Comparison of ENCODE assay signal across 1 cellular context in genomic region chr6:37170273-37171140, GRCh38.
A peak's percentile ranks its signal among the peaks of the same experiment; 100 is the strongest.
TF ChIP-seq lines count a peak whose summit lies in the region.

No MANE protein-coding gene starts in this region.

TF ChIP-seq in HepG2, 621 proteins besides CTCF, POLR2A, EP300 and RAD21 (continued from another document and continues in another):
- peak; percentile 35; the same call in 1 of the 2 replicates for TF ChIP-seq ZNF550 (CRISPR knock-in tag; IDR thresholded peaks at IDR 0.05; ENCODE audit: borderline replicate concordance)
- TF ChIP-seq ZNF841 (CRISPR knock-in tag; IDR thresholded peaks at IDR 0.05; ENCODE audit: borderline replicate concordance), result peak; percentile 32; the same call in 1 of the 2 replicates
- peak; percentile 98 for TF ChIP-seq ZC3H13 (CRISPR knock-in tag; IDR thresholded peaks at IDR 0.05)
- TF ChIP-seq ZNF549 (CRISPR knock-in tag; IDR thresholded peaks at IDR 0.05), result peak; percentile 38; the same call in 1 of the 2 replicates
- peak; percentile 43; the same call in 1 of the 2 replicates for TF ChIP-seq ZNF142 (CRISPR knock-in tag; IDR thresholded peaks at IDR 0.05)
- TF ChIP-seq, protein P1, sequence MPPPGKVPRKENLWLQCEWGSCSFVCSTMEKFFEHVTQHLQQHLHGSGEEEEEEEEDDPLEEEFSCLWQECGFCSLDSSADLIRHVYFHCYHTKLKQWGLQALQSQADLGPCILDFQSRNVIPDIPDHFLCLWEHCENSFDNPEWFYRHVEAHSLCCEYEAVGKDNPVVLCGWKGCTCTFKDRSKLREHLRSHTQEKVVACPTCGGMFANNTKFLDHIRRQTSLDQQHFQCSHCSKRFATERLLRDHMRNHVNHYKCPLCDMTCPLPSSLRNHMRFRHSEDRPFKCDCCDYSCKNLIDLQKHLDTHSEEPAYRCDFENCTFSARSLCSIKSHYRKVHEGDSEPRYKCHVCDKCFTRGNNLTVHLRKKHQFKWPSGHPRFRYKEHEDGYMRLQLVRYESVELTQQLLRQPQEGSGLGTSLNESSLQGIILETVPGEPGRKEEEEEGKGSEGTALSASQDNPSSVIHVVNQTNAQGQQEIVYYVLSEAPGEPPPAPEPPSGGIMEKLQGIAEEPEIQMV (CRISPR knock-in tag; IDR thresholded peaks at IDR 0.05; ENCODE audit: low read depth), result 0 out of 2 replicates have a peak, but pooled peaks have one; percentile 30
- TF ChIP-seq ZSCAN21 (CRISPR knock-in tag; IDR thresholded peaks at IDR 0.05; ENCODE audit: borderline replicate concordance), result peak; percentile 64; the same call in 1 of the 2 replicates
- TF ChIP-seq ZNF414 (CRISPR knock-in tag; IDR thresholded peaks at IDR 0.05), result peak; percentile 88; the same call in 1 of the 2 replicates
- TF ChIP-seq KDM4B (CRISPR knock-in tag; IDR thresholded peaks at IDR 0.05), result peak; percentile 31; the same call in 1 of the 2 replicates
- peak; percentile 19; the same call in 1 of the 2 replicates for TF ChIP-seq HOXA7 (CRISPR knock-in tag; IDR thresholded peaks at IDR 0.05)
- peak; percentile 72; the same call in 1 of the 2 replicates for TF ChIP-seq ZSCAN20 (CRISPR knock-in tag; IDR thresholded peaks at IDR 0.05; ENCODE audit: borderline replicate concordance)
- TF ChIP-seq MEIS2 (CRISPR knock-in tag; IDR thresholded peaks at IDR 0.05), result peak; percentile 62
- TF ChIP-seq, protein P2, sequence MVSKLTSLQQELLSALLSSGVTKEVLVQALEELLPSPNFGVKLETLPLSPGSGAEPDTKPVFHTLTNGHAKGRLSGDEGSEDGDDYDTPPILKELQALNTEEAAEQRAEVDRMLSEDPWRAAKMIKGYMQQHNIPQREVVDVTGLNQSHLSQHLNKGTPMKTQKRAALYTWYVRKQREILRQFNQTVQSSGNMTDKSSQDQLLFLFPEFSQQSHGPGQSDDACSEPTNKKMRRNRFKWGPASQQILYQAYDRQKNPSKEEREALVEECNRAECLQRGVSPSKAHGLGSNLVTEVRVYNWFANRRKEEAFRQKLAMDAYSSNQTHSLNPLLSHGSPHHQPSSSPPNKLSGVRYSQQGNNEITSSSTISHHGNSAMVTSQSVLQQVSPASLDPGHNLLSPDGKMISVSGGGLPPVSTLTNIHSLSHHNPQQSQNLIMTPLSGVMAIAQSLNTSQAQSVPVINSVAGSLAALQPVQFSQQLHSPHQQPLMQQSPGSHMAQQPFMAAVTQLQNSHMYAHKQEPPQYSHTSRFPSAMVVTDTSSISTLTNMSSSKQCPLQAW (CRISPR knock-in tag; IDR thresholded peaks at IDR 0.05), result 0 out of 2 replicates have a peak, but pooled peaks have one; percentile 34
- TF ChIP-seq ATF5 (CRISPR knock-in tag; IDR thresholded peaks at IDR 0.05; ENCODE audit: low read depth), result peak; percentile 84; the same call in 1 of the 2 replicates
- no peak for TF ChIP-seq NFE2 (CRISPR knock-in tag; IDR thresholded peaks at IDR 0.05)
- peak; percentile 91 for TF ChIP-seq ZNF879 (CRISPR knock-in tag; IDR thresholded peaks at IDR 0.05)
- 0 out of 2 replicates have a peak, but pooled peaks have one; percentile 13 for TF ChIP-seq HMG20A (CRISPR knock-in tag; IDR thresholded peaks at IDR 0.05; ENCODE audit: borderline replicate concordance)
- TF ChIP-seq, protein P3, sequence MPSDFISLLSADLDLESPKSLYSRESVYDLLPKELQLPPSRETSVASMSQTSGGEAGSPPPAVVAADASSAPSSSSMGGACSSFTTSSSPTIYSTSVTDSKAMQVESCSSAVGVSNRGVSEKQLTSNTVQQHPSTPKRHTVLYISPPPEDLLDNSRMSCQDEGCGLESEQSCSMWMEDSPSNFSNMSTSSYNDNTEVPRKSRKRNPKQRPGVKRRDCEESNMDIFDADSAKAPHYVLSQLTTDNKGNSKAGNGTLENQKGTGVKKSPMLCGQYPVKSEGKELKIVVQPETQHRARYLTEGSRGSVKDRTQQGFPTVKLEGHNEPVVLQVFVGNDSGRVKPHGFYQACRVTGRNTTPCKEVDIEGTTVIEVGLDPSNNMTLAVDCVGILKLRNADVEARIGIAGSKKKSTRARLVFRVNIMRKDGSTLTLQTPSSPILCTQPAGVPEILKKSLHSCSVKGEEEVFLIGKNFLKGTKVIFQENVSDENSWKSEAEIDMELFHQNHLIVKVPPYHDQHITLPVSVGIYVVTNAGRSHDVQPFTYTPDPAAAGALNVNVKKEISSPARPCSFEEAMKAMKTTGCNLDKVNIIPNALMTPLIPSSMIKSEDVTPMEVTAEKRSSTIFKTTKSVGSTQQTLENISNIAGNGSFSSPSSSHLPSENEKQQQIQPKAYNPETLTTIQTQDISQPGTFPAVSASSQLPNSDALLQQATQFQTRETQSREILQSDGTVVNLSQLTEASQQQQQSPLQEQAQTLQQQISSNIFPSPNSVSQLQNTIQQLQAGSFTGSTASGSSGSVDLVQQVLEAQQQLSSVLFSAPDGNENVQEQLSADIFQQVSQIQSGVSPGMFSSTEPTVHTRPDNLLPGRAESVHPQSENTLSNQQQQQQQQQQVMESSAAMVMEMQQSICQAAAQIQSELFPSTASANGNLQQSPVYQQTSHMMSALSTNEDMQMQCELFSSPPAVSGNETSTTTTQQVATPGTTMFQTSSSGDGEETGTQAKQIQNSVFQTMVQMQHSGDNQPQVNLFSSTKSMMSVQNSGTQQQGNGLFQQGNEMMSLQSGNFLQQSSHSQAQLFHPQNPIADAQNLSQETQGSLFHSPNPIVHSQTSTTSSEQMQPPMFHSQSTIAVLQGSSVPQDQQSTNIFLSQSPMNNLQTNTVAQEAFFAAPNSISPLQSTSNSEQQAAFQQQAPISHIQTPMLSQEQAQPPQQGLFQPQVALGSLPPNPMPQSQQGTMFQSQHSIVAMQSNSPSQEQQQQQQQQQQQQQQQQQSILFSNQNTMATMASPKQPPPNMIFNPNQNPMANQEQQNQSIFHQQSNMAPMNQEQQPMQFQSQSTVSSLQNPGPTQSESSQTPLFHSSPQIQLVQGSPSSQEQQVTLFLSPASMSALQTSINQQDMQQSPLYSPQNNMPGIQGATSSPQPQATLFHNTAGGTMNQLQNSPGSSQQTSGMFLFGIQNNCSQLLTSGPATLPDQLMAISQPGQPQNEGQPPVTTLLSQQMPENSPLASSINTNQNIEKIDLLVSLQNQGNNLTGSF (CRISPR knock-in tag; IDR thresholded peaks at IDR 0.05), result no peak; the same call in 1 of the 2 replicates
- peak; percentile 57 for TF ChIP-seq HES4 (CRISPR knock-in tag; IDR thresholded peaks at IDR 0.05; ENCODE audit: borderline replicate concordance)
- TF ChIP-seq CENPT (CRISPR knock-in tag; IDR thresholded peaks at IDR 0.05; ENCODE audit: low read depth), result peak; percentile 62; the same call in 1 of the 2 replicates
- 0 out of 2 replicates have a peak, but pooled peaks have one; percentile 35 for TF ChIP-seq ZNF839 (CRISPR knock-in tag; IDR thresholded peaks at IDR 0.05; ENCODE audit: borderline replicate concordance)
- TF ChIP-seq ZNF780A (CRISPR knock-in tag; IDR thresholded peaks at IDR 0.05), result 0 out of 2 replicates have a peak, but pooled peaks have one; percentile 50
- TF ChIP-seq KDM5A (IDR thresholded peaks at IDR 0.05; ENCODE audit: borderline replicate concordance, low read length), result peak; percentile 59; the same call in 1 of the 2 replicates
- TF ChIP-seq, protein P4, sequence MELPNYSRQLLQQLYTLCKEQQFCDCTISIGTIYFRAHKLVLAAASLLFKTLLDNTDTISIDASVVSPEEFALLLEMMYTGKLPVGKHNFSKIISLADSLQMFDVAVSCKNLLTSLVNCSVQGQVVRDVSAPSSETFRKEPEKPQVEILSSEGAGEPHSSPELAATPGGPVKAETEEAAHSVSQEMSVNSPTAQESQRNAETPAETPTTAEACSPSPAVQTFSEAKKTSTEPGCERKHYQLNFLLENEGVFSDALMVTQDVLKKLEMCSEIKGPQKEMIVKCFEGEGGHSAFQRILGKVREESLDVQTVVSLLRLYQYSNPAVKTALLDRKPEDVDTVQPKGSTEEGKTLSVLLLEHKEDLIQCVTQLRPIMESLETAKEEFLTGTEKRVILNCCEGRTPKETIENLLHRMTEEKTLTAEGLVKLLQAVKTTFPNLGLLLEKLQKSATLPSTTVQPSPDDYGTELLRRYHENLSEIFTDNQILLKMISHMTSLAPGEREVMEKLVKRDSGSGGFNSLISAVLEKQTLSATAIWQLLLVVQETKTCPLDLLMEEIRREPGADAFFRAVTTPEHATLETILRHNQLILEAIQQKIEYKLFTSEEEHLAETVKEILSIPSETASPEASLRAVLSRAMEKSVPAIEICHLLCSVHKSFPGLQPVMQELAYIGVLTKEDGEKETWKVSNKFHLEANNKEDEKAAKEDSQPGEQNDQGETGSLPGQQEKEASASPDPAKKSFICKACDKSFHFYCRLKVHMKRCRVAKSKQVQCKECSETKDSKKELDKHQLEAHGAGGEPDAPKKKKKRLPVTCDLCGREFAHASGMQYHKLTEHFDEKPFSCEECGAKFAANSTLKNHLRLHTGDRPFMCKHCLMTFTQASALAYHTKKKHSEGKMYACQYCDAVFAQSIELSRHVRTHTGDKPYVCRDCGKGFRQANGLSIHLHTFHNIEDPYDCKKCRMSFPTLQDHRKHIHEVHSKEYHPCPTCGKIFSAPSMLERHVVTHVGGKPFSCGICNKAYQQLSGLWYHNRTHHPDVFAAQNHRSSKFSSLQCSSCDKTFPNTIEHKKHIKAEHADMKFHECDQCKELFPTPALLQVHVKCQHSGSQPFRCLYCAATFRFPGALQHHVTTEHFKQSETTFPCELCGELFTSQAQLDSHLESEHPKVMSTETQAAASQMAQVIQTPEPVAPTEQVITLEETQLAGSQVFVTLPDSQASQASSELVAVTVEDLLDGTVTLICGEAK (IDR thresholded peaks at IDR 0.05), result no peak
- TF ChIP-seq, protein P4 (CRISPR knock-in tag; IDR thresholded peaks at IDR 0.05), result no peak
